8 cellular contexts compared by ENCODE assay signal in the genomic region with DNA sequence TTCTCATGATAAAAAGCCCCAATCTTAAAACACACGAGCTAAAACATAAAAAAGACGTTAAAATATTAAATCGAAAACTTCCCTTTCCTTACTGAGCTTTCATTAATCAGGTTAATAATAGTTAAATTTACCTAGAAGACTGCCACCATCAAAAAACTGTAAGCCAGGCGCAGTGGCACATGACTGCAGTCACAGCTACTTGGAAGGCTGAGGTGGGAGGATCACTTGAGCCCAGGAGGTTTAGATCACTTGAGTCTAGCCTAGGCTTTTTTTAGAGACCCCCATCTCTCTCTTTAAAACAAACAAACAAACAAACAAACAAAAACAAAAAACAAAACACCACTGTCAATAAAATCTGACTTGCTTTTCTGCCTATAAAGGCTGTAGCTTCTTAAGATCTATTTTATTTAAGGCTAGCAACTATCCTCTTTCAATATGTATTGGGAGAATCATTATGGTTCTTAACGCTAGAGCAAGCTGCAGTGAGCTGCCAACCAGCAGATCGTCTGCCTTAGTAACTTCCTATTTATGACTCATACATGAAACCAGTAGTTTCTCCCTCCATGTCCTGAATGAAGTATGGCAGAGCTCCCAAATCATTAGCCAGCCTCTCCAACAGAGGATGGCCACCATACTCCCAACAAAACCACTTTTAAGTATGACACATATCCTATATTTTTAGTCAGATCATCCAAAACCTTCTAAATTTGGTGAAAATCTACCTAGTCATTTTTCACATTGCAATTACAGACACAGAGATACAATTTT.
DNase-seq lines count a peak whose midpoint lies in the region; ATAC-seq, FAIRE-seq and TF ChIP-seq lines count a peak whose summit lies in the region.

No MANE protein-coding gene starts in this region.

- peak; percentile 46 for ATAC-seq in GM19324 (IDR thresholded peaks at IDR 0.05; ENCODE audit: low FRiP score, unreplicated experiment)
- peak; percentile 98 for ATAC-seq in HG03354 (IDR thresholded peaks at IDR 0.05; ENCODE audit: poor library complexity, severe bottlenecking, unreplicated experiment)

- FAIRE-seq in urothelium cell line (lab: Jason Lieb, UNC), result no peak

- CTCF ChIA-PET in Calu3 (lab: Charles Lee), result interaction anchor here (1.0 kb wide), 1 partner anchor 55 kb away, joined by 4 read pairs; no protein-coding TSS in a partner anchor

- peak; percentile 17 for DNase-seq in Calu3
- DNase-seq in SK-N-MC (ENCODE audit: low read depth, low spot score), result no peak
- DNase-seq in foreskin fibroblast, result peak; percentile 90 to 93
- DNase-seq in urothelium cell line (ENCODE audit: low spot score), result peak; percentile 84
- no peak for DNase-seq in NCI-H1436 treated with DMSO at 0.1 percent for 48 hours (lab: John Stamatoyannopoulos, UW)
- DNase-seq in stimulated activated CD4-positive, alpha-beta T cell treated with anti-CD3 and anti-CD28 coated beads, Interleukin-12 subunit alpha, Interleukin-12 subunit beta, amount 100 ng/mL, for 4 hours, result no peak

- peaks cover 3% of the 10 kb centered on the region for H3K9me3 Mint-ChIP-seq in Calu3 (ENCODE audit: low read depth, unreplicated experiment)

- 0 out of 2 replicates have a peak, but pooled peaks cover 3% of the 10 kb centered on the region for H3K36me3 ChIP-seq in SK-N-MC (ENCODE audit: insufficient read depth, low read length)

- TSS peak; percentile 82 for BruUV-seq in Calu3 (replicated peaks; lab: Mats Ljungman, UMichigan)

- peak overlapping the region; percentile 41 for H3K4me3 Mint-ChIP-seq in Calu3 (ENCODE audit: low read depth, unreplicated experiment)

- H3K36me3 Mint-ChIP-seq in Calu3 (ENCODE audit: insufficient read depth, unreplicated experiment), result no peaks in the 10 kb centered on the region

- peaks cover 45% of the 10 kb centered on the region for H3K4me1 Mint-ChIP-seq in Calu3 (ENCODE audit: low read depth, unreplicated experiment)

- H3K9me3 ChIP-seq in SK-N-MC (ENCODE audit: low read depth, low read length), result no peaks in the 10 kb centered on the region; the same call in 1 of the 2 replicates

- H3K27ac ChIP-seq in SK-N-MC, result peak overlapping the region; percentile 63; the same call in 1 of the 2 replicates

- H3K27me3 Mint-ChIP-seq in Calu3 (ENCODE audit: unreplicated experiment), result no peaks in the 10 kb centered on the region

- intact Hi-C loops in Calu3 (cut with micrococcal nuclease; ENCODE audit: unreplicated experiment), result no loop called here

- H3K27ac Mint-ChIP-seq in Calu3 (ENCODE audit: unreplicated experiment), result peak overlapping the region; percentile 86

- H3K4me3 ChIP-seq in SK-N-MC, result no peak overlapping the region
- H3K4me3 ChIP-seq in foreskin fibroblast (ENCODE audit: low read depth in 1 of 2, low read length in 2 of 2), result no peak overlapping the region

- no peak for TF ChIP-seq CTCF in Calu3 (IDR thresholded peaks at IDR 0.05; ENCODE audit: unreplicated experiment)
- no peak for TF ChIP-seq CTCF in foreskin fibroblast (IDR thresholded peaks at IDR 0.05; ENCODE audit: low read depth, low read length)

- no peak overlapping the region for H3K9ac ChIP-seq in SK-N-MC (ENCODE audit: insufficient read length)

Comparison
In these comparisons a context has a peak if more than half of its experiments do, and no peak if none do; other contexts are left out.
1. DNase-seq: peak in Calu3 (single experiment), foreskin fibroblast (2 of 2) and urothelium cell line (single experiment); none in SK-N-MC (single experiment), NCI-H1436 treated with DMSO at 0.1 percent for 48 hours (single experiment) and stimulated activated CD4-positive, alpha-beta T cell treated with anti-CD3 and anti-CD28 coated beads, Interleukin-12 subunit alpha, Interleukin-12 subunit beta, amount 100 ng/mL, for 4 hours (single experiment).